In genomic region chr17:60231234-60231633, GRCh38 we compare ENCODE assay signal across 8 cellular contexts.
DNase-seq lines count a peak whose midpoint lies in the region; ATAC-seq and TF ChIP-seq lines count a peak whose summit lies in the region.

No MANE protein-coding gene starts in this region.

- H3K36me3 ChIP-seq in colonic mucosa (no peaks in the 10 kb centered on the region), MG63 (peaks cover 10% of the 10 kb centered on the region)

- no peaks in the 10 kb centered on the region for H3K4me1 ChIP-seq in colonic mucosa

- H3K27me3 ChIP-seq in colonic mucosa = no peaks in the 10 kb centered on the region
- no peaks in the 10 kb centered on the region for H3K27me3 ChIP-seq in MG63

- H3K4me3 Mint-ChIP-seq in activated naive CD8-positive, alpha-beta T cell = no peak overlapping the region
- no peak overlapping the region for H3K4me3 Mint-ChIP-seq in activated naive CD8-positive, alpha-beta T cell treated with anti-CD3 and anti-CD28 coated beads for 36 hours
- no peak overlapping the region for H3K4me3 Mint-ChIP-seq in osteocyte (ENCODE audit: unreplicated experiment)

- no peaks in the 10 kb centered on the region for H3K9me3 ChIP-seq in colonic mucosa
- no peaks in the 10 kb centered on the region for H3K9me3 ChIP-seq in MG63

- H3K27ac Mint-ChIP-seq in activated naive CD8-positive, alpha-beta T cell = peak overlapping the region; percentile 1
- H3K27ac Mint-ChIP-seq in activated naive CD8-positive, alpha-beta T cell treated with anti-CD3 and anti-CD28 coated beads for 36 hours = no peak overlapping the region
- peak overlapping the region; percentile 19 for H3K27ac Mint-ChIP-seq in osteocyte (ENCODE audit: unreplicated experiment)

- H3K36me3 Mint-ChIP-seq in activated naive CD8-positive, alpha-beta T cell = peaks cover 2% of the 10 kb centered on the region
- peaks cover 4% of the 10 kb centered on the region for H3K36me3 Mint-ChIP-seq in activated naive CD8-positive, alpha-beta T cell treated with anti-CD3 and anti-CD28 coated beads for 36 hours
- peaks cover 18% of the 10 kb centered on the region for H3K36me3 Mint-ChIP-seq in osteocyte (ENCODE audit: unreplicated experiment)

- no peak for DNase-seq in activated naive CD8-positive, alpha-beta T cell treated with anti-CD3 and anti-CD28 coated beads for 36 hours
- DNase-seq in NCI-H460 (ENCODE audit: extremely low read depth, low read depth) (peak; percentile 18), colonic mucosa (no peak), osteocyte (ENCODE audit: extremely low spot score, unreplicated experiment) (no peak), DMS153 treated with DMSO at 0.1 percent for 48 hours (lab: John Stamatoyannopoulos, UW; ENCODE audit: unreplicated experiment) (no peak), MG63 (no peak)

- no peak overlapping the region for H3K9ac ChIP-seq in colonic mucosa (ENCODE audit: low read depth in 2 of 2, low read length in 2 of 2)

- peaks cover 1% of the 10 kb centered on the region for H3K4me1 Mint-ChIP-seq in activated naive CD8-positive, alpha-beta T cell (ENCODE audit: low read depth)
- peaks cover 6% of the 10 kb centered on the region for H3K4me1 Mint-ChIP-seq in activated naive CD8-positive, alpha-beta T cell treated with anti-CD3 and anti-CD28 coated beads for 36 hours
- H3K4me1 Mint-ChIP-seq in osteocyte (ENCODE audit: unreplicated experiment) = no peaks in the 10 kb centered on the region

- H3K27me3 Mint-ChIP-seq in activated naive CD8-positive, alpha-beta T cell = no peaks in the 10 kb centered on the region
- no peaks in the 10 kb centered on the region for H3K27me3 Mint-ChIP-seq in activated naive CD8-positive, alpha-beta T cell treated with anti-CD3 and anti-CD28 coated beads for 36 hours
- no peaks in the 10 kb centered on the region for H3K27me3 Mint-ChIP-seq in osteocyte (ENCODE audit: unreplicated experiment)

- H3K9me3 Mint-ChIP-seq in activated naive CD8-positive, alpha-beta T cell (ENCODE audit: low read depth) = no peaks in the 10 kb centered on the region
- no peaks in the 10 kb centered on the region for H3K9me3 Mint-ChIP-seq in activated naive CD8-positive, alpha-beta T cell treated with anti-CD3 and anti-CD28 coated beads for 36 hours
- no peaks in the 10 kb centered on the region for H3K9me3 Mint-ChIP-seq in osteocyte (ENCODE audit: unreplicated experiment)

- TF ChIP-seq CTCF in colonic mucosa (IDR thresholded peaks at IDR 0.05) (peak; percentile 46), osteocyte (IDR thresholded peaks at IDR 0.05) (peak; percentile 65)

- no peak for ATAC-seq in GM18873 (IDR thresholded peaks at IDR 0.05; ENCODE audit: low FRiP score, unreplicated experiment)

- no peak overlapping the region for H3K4me3 ChIP-seq in colonic mucosa
- H3K4me3 ChIP-seq in MG63 = no peak overlapping the region

- no peak overlapping the region for H3K27ac ChIP-seq in colonic mucosa

- intact Hi-C loops in colonic mucosa (cut with DNase I) = loop anchor here (5.0 kb wide), 1 partner anchor 201 kb away; no protein-coding TSS in a partner anchor
